ENCODE assay signal across 10 cellular contexts in genomic region chr7:23247101-23247601, GRCh38. TPM values are rescaled to one million over a fixed set of nuclear protein-coding genes. Genes with fewer than 3 reads are reported as not detected.
DNase-seq lines count a peak whose midpoint lies in the region; ATAC-seq and TF ChIP-seq lines count a peak whose summit lies in the region.
"Had no signal": no experiment of that assay in that cellular context is flagged by ENCODE, and none has a peak within 500 bp of the region (broad histone marks: within the 10 kb centered on the region; RNA-seq: fewer than 3 reads in every experiment).

No MANE protein-coding gene starts in this region.

- H3K9me3 ChIP-seq in HUES48 (ENCODE audit: control insufficient read depth, insufficient read depth, low read length): no peaks in the 10 kb centered on the region
- no peaks in the 10 kb centered on the region for H3K9me3 ChIP-seq in left lung

- TF ChIP-seq CTCF in dorsolateral prefrontal cortex (IDR thresholded peaks at IDR 0.05 in 54 of 56, conservative IDR thresholded peaks at IDR 0.05 in 2 of 56; ENCODE audit: low read depth in 1 of 56, partially characterized antibody in 56 of 56) (no peak), left lung (IDR thresholded peaks at IDR 0.05) (no peak)

- H3K36me3 ChIP-seq in HUES48 (ENCODE audit: control insufficient read depth, insufficient read depth, low read length): no peaks in the 10 kb centered on the region
- no peaks in the 10 kb centered on the region for H3K36me3 ChIP-seq in left lung

- peaks cover 66 to 81% of the 10 kb centered on the region in 2 donors for H3K27me3 Mint-ChIP-seq in stimulated activated naive B cell treated with anti-CD40 and anti-IgM and Interleukin-4, amounts not matched to agents 10 μg/mL and 1 μg/mL and 100 μg/mL, for 72 hours
- H3K27me3 Mint-ChIP-seq in immature natural killer cell (ENCODE audit: low read depth in 3 of 3): peaks cover 9 to 22% (median 18%) of the 10 kb centered on the region in 3 donors

- H3K27me3 ChIP-seq in HUES48 (ENCODE audit: control insufficient read depth, insufficient read depth, low read length) (peaks cover 11% of the 10 kb centered on the region), dorsolateral prefrontal cortex (peaks cover 0 to 36% (median 17%) of the 10 kb centered on the region in 45 donors), left lung (peaks cover 0 to 67% of the 10 kb centered on the region in 2 donors)

- peak overlapping the region; percentile 75 to 77 for H3K4me3 Mint-ChIP-seq in stimulated activated naive B cell treated with anti-CD40 and anti-IgM and Interleukin-4, amounts not matched to agents 10 μg/mL and 1 μg/mL and 100 μg/mL, for 72 hours
- H3K4me3 Mint-ChIP-seq in immature natural killer cell: no peak overlapping the region

- intact Hi-C loops in dorsolateral prefrontal cortex (cut with DNase I): no loop called here
- intact Hi-C loops in left lung (cut with DNase I): no loop called here

- no peak overlapping the region for H3K27ac Mint-ChIP-seq in stimulated activated naive B cell treated with anti-CD40 and anti-IgM and Interleukin-4, amounts not matched to agents 10 μg/mL and 1 μg/mL and 100 μg/mL, for 72 hours
- no peak overlapping the region for H3K27ac Mint-ChIP-seq in immature natural killer cell
- H3K27ac Mint-ChIP-seq: activated naive CD8-positive, alpha-beta T cell had no signal

- no peak overlapping the region for H3K9ac ChIP-seq in HUES48 (ENCODE audit: low read depth, low read length)

- DNase-seq in dorsolateral prefrontal cortex: no peak
- no peak for DNase-seq in left lung
- DNase-seq in stimulated activated naive B cell treated with anti-CD40 and anti-IgM and Interleukin-4, amounts not matched to agents 10 μg/mL and 1 μg/mL and 100 μg/mL, for 72 hours: no peak
- no peak for DNase-seq in immature natural killer cell
- no peak for DNase-seq in activated T-cell treated with anti-CD3 and anti-CD28 coated beads, Interleukin-2, amount 50 U/mL, for 48 hours
- DNase-seq: DND-41 had no signal

- ATAC-seq in left lung: peak; percentile 27
- ATAC-seq in stimulated activated naive B cell treated with anti-CD40 and anti-IgM and Interleukin-4, amounts not matched to agents 10 μg/mL and 1 μg/mL and 100 μg/mL, for 72 hours (replicated peaks): no peak
- no peak for ATAC-seq in GM21367 (IDR thresholded peaks at IDR 0.05; ENCODE audit: unreplicated experiment)
- ATAC-seq in HG02852 (IDR thresholded peaks at IDR 0.05; ENCODE audit: unreplicated experiment): no peak

- peaks cover 0 to 6% of the 10 kb centered on the region in 2 donors for H3K36me3 Mint-ChIP-seq in stimulated activated naive B cell treated with anti-CD40 and anti-IgM and Interleukin-4, amounts not matched to agents 10 μg/mL and 1 μg/mL and 100 μg/mL, for 72 hours
- peaks cover 0 to 5% (median 4%) of the 10 kb centered on the region in 3 donors for H3K36me3 Mint-ChIP-seq in immature natural killer cell

- peaks cover 3 to 10% of the 10 kb centered on the region in 2 donors for H3K9me3 Mint-ChIP-seq in stimulated activated naive B cell treated with anti-CD40 and anti-IgM and Interleukin-4, amounts not matched to agents 10 μg/mL and 1 μg/mL and 100 μg/mL, for 72 hours
- no peaks in the 10 kb centered on the region for H3K9me3 Mint-ChIP-seq in immature natural killer cell

- no peak overlapping the region for H3K27ac ChIP-seq in HUES48 (ENCODE audit: low read depth, low read length)
- peak overlapping the region in 30 of 59 donors; percentile 3 to 82 (median 56) for H3K27ac ChIP-seq in dorsolateral prefrontal cortex
- H3K27ac ChIP-seq in left lung: peak overlapping the region; percentile 55 to 71

- peak overlapping the region; percentile 44; the same call in 1 of the 2 replicates for H3K4me3 ChIP-seq in HUES48 (ENCODE audit: low read depth, low read length)
- H3K4me3 ChIP-seq in dorsolateral prefrontal cortex: peak overlapping the region in 55 of 59 donors; percentile 11 to 65 (median 44)
- peak overlapping the region; percentile 35 to 41 for H3K4me3 ChIP-seq in left lung

- H3K4me1 ChIP-seq in HUES48 (ENCODE audit: control insufficient read depth, insufficient read depth, low read length) (peaks cover 12% of the 10 kb centered on the region; the same call in 1 of the 2 replicates), left lung (peaks cover 0 to 11% of the 10 kb centered on the region in 2 donors)

- peaks cover 3 to 13% of the 10 kb centered on the region in 2 donors for H3K4me1 Mint-ChIP-seq in stimulated activated naive B cell treated with anti-CD40 and anti-IgM and Interleukin-4, amounts not matched to agents 10 μg/mL and 1 μg/mL and 100 μg/mL, for 72 hours
- H3K4me1 Mint-ChIP-seq in immature natural killer cell: no peaks in the 10 kb centered on the region

RNA-seq across cellular contexts. Expression of gene GPNMB, which starts 0.6 kb away (rescaled TPM):
- 10 to 100 TPM in 110 of 120 experiments, 1 to 10 TPM in 10; 4.8 to 56.9 (median 24.2) TPM for total RNA-seq in dorsolateral prefrontal cortex
- 100 to 1,000 TPM; 236 to 290 TPM for total RNA-seq in left lung
- polyA plus RNA-seq in immature natural killer cell: not detected

RNA-seq across cellular contexts. Expression of gene MALSU1, which starts 52.0 kb away (rescaled TPM):
- total RNA-seq in dorsolateral prefrontal cortex (10 to 100 TPM; 27.0 to 68.5 (median 47.7) TPM), left lung (10 to 100 TPM; 47.4 to 47.7 TPM)
- 10 to 100 TPM; 44.5 to 64.8 (median 47.6) TPM for polyA plus RNA-seq in immature natural killer cell

Comparison
In these comparisons a context has a peak if more than half of its experiments do, and no peak if none do; other contexts are left out.
1. H3K4me3 Mint-ChIP-seq: peak in stimulated activated naive B cell treated with anti-CD40 and anti-IgM and Interleukin-4, amounts not matched to agents 10 μg/mL and 1 μg/mL and 100 μg/mL, for 72 hours (2 of 2); none in immature natural killer cell (0 of 5).
2. RNA of gene GPNMB, which starts 0.6 kb away (total RNA-seq): 236 to 290 TPM in left lung; 4.8 to 56.9 TPM in dorsolateral prefrontal cortex; every median in the first group is over 4 times any median in the second.
3. Peak in every context shown above with its lines, with median percentiles within 50 percentile points of each other: H3K4me3 ChIP-seq.